8 cellular contexts compared by ENCODE assay signal in the genomic region with DNA sequence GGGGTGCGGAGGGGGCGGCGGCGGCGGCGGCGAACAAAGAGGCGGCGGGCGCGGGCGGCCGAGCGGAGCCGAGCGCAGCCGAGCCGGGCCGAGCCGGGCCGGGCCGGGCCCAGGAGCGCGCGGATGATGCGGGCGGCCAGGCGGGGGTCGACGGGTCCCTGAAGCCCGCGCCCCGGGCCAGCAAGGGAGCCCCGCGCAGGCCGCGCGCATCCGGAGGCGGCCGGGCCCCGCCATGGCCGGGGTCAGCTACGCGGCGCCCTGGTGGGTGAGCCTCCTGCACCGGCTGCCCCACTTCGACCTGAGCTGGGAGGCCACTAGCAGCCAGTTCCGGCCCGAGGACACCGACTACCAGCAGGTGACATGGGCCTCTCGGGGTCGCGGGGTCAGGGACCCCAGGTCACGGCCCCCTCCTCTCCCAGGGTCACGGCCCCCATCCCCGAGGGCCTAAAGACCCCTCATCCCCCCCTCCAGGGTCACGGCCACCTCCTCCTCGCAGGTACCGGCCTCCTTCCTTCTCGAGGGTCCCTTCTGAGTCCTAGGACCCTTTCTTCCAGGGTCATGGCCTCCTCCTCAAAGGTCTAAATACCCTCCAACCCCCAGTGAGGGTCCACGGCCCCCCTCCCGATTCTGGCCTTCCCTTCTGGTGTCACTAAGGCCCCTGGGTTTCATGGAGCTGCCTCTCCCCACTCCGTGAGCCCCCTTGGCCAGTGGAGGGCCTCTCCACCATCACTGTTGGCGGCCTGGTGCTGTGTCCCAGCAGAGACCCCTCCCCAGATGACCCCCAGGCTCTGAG. TPM values are rescaled to one million over a fixed set of nuclear protein-coding genes. Genes with fewer than 3 reads are reported as not detected.
A peak's percentile ranks its signal among the peaks of the same experiment; 100 is the strongest.
DNase-seq lines count a peak whose midpoint lies in the region; ATAC-seq and TF ChIP-seq lines count a peak whose summit lies in the region.

A gene with protein sequence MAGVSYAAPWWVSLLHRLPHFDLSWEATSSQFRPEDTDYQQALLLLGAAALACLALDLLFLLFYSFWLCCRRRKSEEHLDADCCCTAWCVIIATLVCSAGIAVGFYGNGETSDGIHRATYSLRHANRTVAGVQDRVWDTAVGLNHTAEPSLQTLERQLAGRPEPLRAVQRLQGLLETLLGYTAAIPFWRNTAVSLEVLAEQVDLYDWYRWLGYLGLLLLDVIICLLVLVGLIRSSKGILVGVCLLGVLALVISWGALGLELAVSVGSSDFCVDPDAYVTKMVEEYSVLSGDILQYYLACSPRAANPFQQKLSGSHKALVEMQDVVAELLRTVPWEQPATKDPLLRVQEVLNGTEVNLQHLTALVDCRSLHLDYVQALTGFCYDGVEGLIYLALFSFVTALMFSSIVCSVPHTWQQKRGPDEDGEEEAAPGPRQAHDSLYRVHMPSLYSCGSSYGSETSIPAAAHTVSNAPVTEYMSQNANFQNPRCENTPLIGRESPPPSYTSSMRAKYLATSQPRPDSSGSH (plus strand): TSS at position 63 of the 793 bp plus-strand sequence. CDS start 170 bp downstream, at position 233.

- H2AFZ ChIP-seq in smooth muscle cell (ENCODE audit: low read depth): peak within 1 kb of the TSS; percentile 72

- peak within 1 kb of the TSS; percentile 99 for H3K4me2 ChIP-seq in smooth muscle cell

- no peak for DNase-seq in smooth muscle cell (lab: John Stamatoyannopoulos, UW; ENCODE audit: unreplicated experiment)
- no peak for DNase-seq in stimulated activated CD4-positive, alpha-beta T cell treated with anti-CD3 and anti-CD28 coated beads, Interleukin-12 subunit alpha, Interleukin-12 subunit beta, amount 100 ng/mL, for 4 hours
- DNase-seq in NCI-H2029 treated with DMSO at 0.1 percent for 48 hours (lab: John Stamatoyannopoulos, UW): no peak

- peaks cover 10% of the 10 kb centered on the region for H3K4me1 ChIP-seq in smooth muscle cell (ENCODE audit: low read depth)

- peaks cover 47% of the 10 kb centered on the region for H3K79me2 ChIP-seq in smooth muscle cell (ENCODE audit: low read depth)

- no peak for TF ChIP-seq CTCF in C4-2B (conservative IDR thresholded peaks at IDR 0.05)
- no peak for TF ChIP-seq CTCF in smooth muscle cell (IDR thresholded peaks at IDR 0.05; ENCODE audit: borderline replicate concordance, insufficient read depth, poor library complexity, severe bottlenecking)

- H3K27me3 ChIP-seq in smooth muscle cell (ENCODE audit: low read depth): no peaks in the 10 kb centered on the region

- peak within 1 kb of the TSS; percentile 96 for H3K9ac ChIP-seq in smooth muscle cell (ENCODE audit: low read depth)

- no peaks in the 10 kb centered on the region for H3K9me3 ChIP-seq in smooth muscle cell (replicated peaks; ENCODE audit: low read depth)

- H3K36me3 ChIP-seq in smooth muscle cell (ENCODE audit: low read depth): no peaks in the 10 kb centered on the region

- peaks cover 12% of the 10 kb centered on the region for H3F3A ChIP-seq in smooth muscle cell (ENCODE audit: low read depth)

- H3K4me3 ChIP-seq in iPS-11a (ENCODE audit: low read depth, low read length) (peak within 1 kb of the TSS; percentile 73), smooth muscle cell (peak within 1 kb of the TSS; percentile 84)

- peak within 1 kb of the TSS; percentile 81 for H3K27ac ChIP-seq in C4-2B
- H3K27ac ChIP-seq in adipose tissue (ENCODE audit: low read depth, low read length): peak within 1 kb of the TSS; percentile 25
- peak within 1 kb of the TSS; percentile 93 for H3K27ac ChIP-seq in smooth muscle cell (ENCODE audit: low read depth)

- 1 to 9% (median 1%) methylated on average over 22 to 61 of the region's 65 CpGs for WGBS in adipose tissue, 3 donors
- 0% methylated on average over 6 of the region's 65 CpGs for WGBS in smooth muscle cell (ENCODE audit: low lambda C conversion rate)

- peak; percentile 33 for ATAC-seq in GM19455 (IDR thresholded peaks at IDR 0.05; ENCODE audit: unreplicated experiment)
- ATAC-seq in HG03571 (IDR thresholded peaks at IDR 0.05; ENCODE audit: unreplicated experiment): peak; percentile 32

- peaks cover 49% of the 10 kb centered on the region for H4K20me1 ChIP-seq in smooth muscle cell (ENCODE audit: low read depth)

RNA-seq across cellular contexts. Expression of the gene that starts here (rescaled TPM):
- 10 to 100 TPM in 2 of 3 donors, 1 to 10 TPM in 1; 7.2 to 49.8 (median 26.4) TPM for polyA plus RNA-seq in adipose tissue
- total RNA-seq in smooth muscle cell: 42.9 and 51.5 TPM in 2 replicates
- 153 and 179 TPM in 2 replicates for polyA plus RNA-seq in smooth muscle cell

Comparison
In these comparisons a context has a peak if more than half of its experiments do, and no peak if none do; other contexts are left out.
1. H3K27ac ChIP-seq: peak in every context shown above with its lines; median percentile 93 in smooth muscle cell; 81 in C4-2B; 25 in adipose tissue.